In the genomic region with DNA sequence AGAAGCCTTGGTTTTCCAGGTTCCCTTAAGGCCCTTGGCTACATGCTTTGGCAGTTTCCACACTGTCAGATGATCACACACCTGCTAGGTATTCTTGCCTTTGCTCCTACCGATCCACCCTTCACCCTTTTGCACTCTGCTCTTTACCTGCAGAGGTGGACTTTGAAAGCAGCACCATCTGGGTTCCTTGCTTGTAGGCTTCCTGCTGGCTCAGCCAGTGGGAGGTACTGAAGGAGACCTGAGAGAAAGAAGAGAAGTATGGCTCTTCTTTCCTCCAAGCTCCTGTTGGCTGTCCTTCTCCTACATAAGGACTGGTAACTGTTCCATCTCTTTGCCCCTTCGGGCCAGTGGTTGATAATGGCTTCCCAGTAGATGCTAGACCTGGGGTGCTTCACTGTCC, we compare ENCODE assay signal across 18 cellular contexts. TPM values are rescaled to one million over a fixed set of nuclear protein-coding genes. Genes with fewer than 3 reads are reported as not detected.
A peak's percentile ranks its signal among the peaks of the same experiment; 100 is the strongest.
DNase-seq lines count a peak whose midpoint lies in the region; ATAC-seq and TF ChIP-seq lines count a peak whose summit lies in the region.
"Had no signal": no experiment of that assay in that cellular context is flagged by ENCODE, and none has a peak within 500 bp of the region (broad histone marks: within the 10 kb centered on the region; RNA-seq: fewer than 3 reads in every experiment).

No MANE protein-coding gene starts in this region.

- H3K4me3 Mint-ChIP-seq in activated T-cell treated with anti-CD3 and anti-CD28 coated beads, Interleukin-2, amount 50 U/mL, for 72 hours = no peak overlapping the region
- H3K4me3 Mint-ChIP-seq in T-helper 17 cell = no peak overlapping the region
- no peak overlapping the region for H3K4me3 Mint-ChIP-seq in stimulated activated effector memory CD8-positive, alpha-beta T cell treated with anti-CD3 and anti-CD28 coated beads, Interleukin-12 subunit alpha, Interleukin-12 subunit beta, amount 100 ng/mL, for 72 hours
- H3K4me3 Mint-ChIP-seq: effector memory CD8-positive, alpha-beta T cell; HFFc6 had no signal

- DNase-seq in activated T-cell treated with anti-CD3 and anti-CD28 coated beads, Interleukin-2, amount 50 U/mL, for 72 hours = no peak
- DNase-seq in activated T-cell treated with anti-CD3 and anti-CD28 coated beads, Interleukin-2, amount 50 U/mL, for 1 hour = no peak
- no peak for DNase-seq in T-helper 17 cell
- DNase-seq in stimulated activated effector memory CD8-positive, alpha-beta T cell treated with anti-CD3 and anti-CD28 coated beads, Interleukin-12 subunit alpha, Interleukin-12 subunit beta, amount 100 ng/mL, for 72 hours (ENCODE audit: low spot score in 2 of 2) = no peak
- DNase-seq in NCI-H510A (lab: John Stamatoyannopoulos, UW) = no peak
- DNase-seq in neuronal stem cell (ENCODE audit: low spot score) = no peak
- DNase-seq: activated naive CD4-positive, alpha-beta T cell; activated T-cell treated with anti-CD3 and anti-CD28 coated beads for 4 hours; anterior cingulate cortex; central memory CD4-positive, alpha-beta T cell; effector memory CD8-positive, alpha-beta T cell; HFFc6; NCI-H774; SHP77 treated with DMSO at 0.1 percent for 48 hours; stimulated activated CD4-positive, alpha-beta T cell treated with anti-CD3 and anti-CD28 coated beads, Interleukin-4, amount 100 ng/mL, for 4 hours had no signal

- TF ChIP-seq CTCF in liver (IDR thresholded peaks at IDR 0.05; ENCODE audit: low read depth, low read length, missing input control) = no peak

- H2AFZ ChIP-seq in neuronal stem cell (ENCODE audit: low read length) = no peak overlapping the region

- H3K9ac ChIP-seq in liver (ENCODE audit: low read depth in 1 of 2, low read length in 2 of 2) (no peak overlapping the region), neuronal stem cell (ENCODE audit: low read depth, low read length, poor library complexity) (no peak overlapping the region)
- H3K9ac ChIP-seq: BLaER1 treated with 17β-estradiol and CSF1 and Interleukin-3, amounts not matched to agents 10 nM and 100 nM had no signal

- ATAC-seq in activated T-cell treated with anti-CD3 and anti-CD28 coated beads, Interleukin-2, amount 50 U/mL, for 72 hours (replicated peaks in 1 of 2) = no peak
- ATAC-seq in T-helper 17 cell (no peak), GM18868 (IDR thresholded peaks at IDR 0.05; ENCODE audit: unreplicated experiment) (no peak)
- no peak for ATAC-seq in stimulated activated effector memory CD8-positive, alpha-beta T cell treated with anti-CD3 and anti-CD28 coated beads, Interleukin-12 subunit alpha, Interleukin-12 subunit beta, amount 100 ng/mL, for 72 hours
- ATAC-seq: effector memory CD8-positive, alpha-beta T cell had no signal

- 67% methylated on average over 2 of the region's 2 CpGs for WGBS in liver
- WGBS in neuronal stem cell (ENCODE audit: extremely low coverage in 2 of 2, insufficient read length in 2 of 2, insufficient replicate concordance in 1 of 2), 2 donors = no CpG with 5 or more reads among the region's 2 CpGs

- H2AK5ac ChIP-seq in neuronal stem cell (ENCODE audit: low read depth, low read length) = no peak overlapping the region

- no peaks in the 10 kb centered on the region for H3K36me3 ChIP-seq in liver (ENCODE audit: control insufficient read depth in 4 of 4, insufficient read depth in 3 of 4, low read depth in 1 of 4, low read length in 3 of 4)
- no peaks in the 10 kb centered on the region for H3K36me3 ChIP-seq in neuronal stem cell (replicated peaks in 1 of 2; ENCODE audit: control insufficient read depth in 2 of 2, insufficient read depth in 2 of 2, low read length in 2 of 2)
- H3K36me3 ChIP-seq: BLaER1 treated with 17β-estradiol and CSF1 and Interleukin-3, amounts not matched to agents 10 nM and 100 nM had no signal

- peaks cover 45% of the 10 kb centered on the region for H3K4me1 Mint-ChIP-seq in activated T-cell treated with anti-CD3 and anti-CD28 coated beads, Interleukin-2, amount 50 U/mL, for 72 hours (ENCODE audit: low read depth)
- H3K4me1 Mint-ChIP-seq in T-helper 17 cell = peaks cover 35% of the 10 kb centered on the region
- H3K4me1 Mint-ChIP-seq in stimulated activated effector memory CD8-positive, alpha-beta T cell treated with anti-CD3 and anti-CD28 coated beads, Interleukin-12 subunit alpha, Interleukin-12 subunit beta, amount 100 ng/mL, for 72 hours = peaks cover 28% of the 10 kb centered on the region

- H3K27me3 Mint-ChIP-seq in activated T-cell treated with anti-CD3 and anti-CD28 coated beads, Interleukin-2, amount 50 U/mL, for 72 hours (ENCODE audit: low read depth) = no peaks in the 10 kb centered on the region
- no peaks in the 10 kb centered on the region for H3K27me3 Mint-ChIP-seq in T-helper 17 cell
- H3K27me3 Mint-ChIP-seq: effector memory CD8-positive, alpha-beta T cell had no signal

- no peaks in the 10 kb centered on the region for H3K9me3 Mint-ChIP-seq in activated T-cell treated with anti-CD3 and anti-CD28 coated beads, Interleukin-2, amount 50 U/mL, for 72 hours
- H3K9me3 Mint-ChIP-seq in stimulated activated effector memory CD8-positive, alpha-beta T cell treated with anti-CD3 and anti-CD28 coated beads, Interleukin-12 subunit alpha, Interleukin-12 subunit beta, amount 100 ng/mL, for 72 hours = no peaks in the 10 kb centered on the region
- H3K9me3 Mint-ChIP-seq: effector memory CD8-positive, alpha-beta T cell; HFFc6 had no signal

- no peaks in the 10 kb centered on the region for H3K79me1 ChIP-seq in neuronal stem cell (ENCODE audit: low read depth, low read length)

- no peak overlapping the region for H3K14ac ChIP-seq in neuronal stem cell (ENCODE audit: low read length)

- no peak overlapping the region for H3K4me2 ChIP-seq in neuronal stem cell (ENCODE audit: insufficient read depth, low read length, poor library complexity, severe bottlenecking)
- H3K4me2 ChIP-seq: BLaER1 treated with 17β-estradiol and CSF1 and Interleukin-3, amounts not matched to agents 10 nM and 100 nM had no signal

- H3K4me1 ChIP-seq in liver (ENCODE audit: control insufficient read depth in 4 of 4, insufficient read depth in 4 of 4, low read length in 3 of 4) (peaks cover 0 to 6% (median 0%) of the 10 kb centered on the region in 4 donors), neuronal stem cell (ENCODE audit: control insufficient read depth in 2 of 2, insufficient read depth in 1 of 2, low read depth in 1 of 2, low read length in 2 of 2) (no peaks in the 10 kb centered on the region)

- no peak overlapping the region for H2BK120ac ChIP-seq in neuronal stem cell (ENCODE audit: low read depth, low read length)

- H3K23ac ChIP-seq in neuronal stem cell (ENCODE audit: low read depth, low read length, poor library complexity) = no peak overlapping the region

- H3K27ac ChIP-seq in liver (ENCODE audit: low read depth in 1 of 2, low read length in 2 of 2) (no peak overlapping the region), neuronal stem cell (replicated peaks; ENCODE audit: low read length) (no peak overlapping the region)
- H3K27ac ChIP-seq: BLaER1 treated with 17β-estradiol and CSF1 and Interleukin-3, amounts not matched to agents 10 nM and 100 nM had no signal

- H2BK15ac ChIP-seq in neuronal stem cell (ENCODE audit: low read length) = no peak overlapping the region

- no peak overlapping the region for H3K4ac ChIP-seq in neuronal stem cell (ENCODE audit: low read length)

- H4K8ac ChIP-seq in neuronal stem cell (ENCODE audit: low read depth, low read length) = no peak overlapping the region

- H2BK12ac ChIP-seq in neuronal stem cell (ENCODE audit: low read length) = no peak overlapping the region

- H3K36me3 Mint-ChIP-seq in activated T-cell treated with anti-CD3 and anti-CD28 coated beads, Interleukin-2, amount 50 U/mL, for 72 hours (ENCODE audit: insufficient read depth in 2 of 2) = no peaks in the 10 kb centered on the region
- peaks cover 3% of the 10 kb centered on the region for H3K36me3 Mint-ChIP-seq in T-helper 17 cell (ENCODE audit: low read depth)
- peaks cover 6% of the 10 kb centered on the region for H3K36me3 Mint-ChIP-seq in stimulated activated effector memory CD8-positive, alpha-beta T cell treated with anti-CD3 and anti-CD28 coated beads, Interleukin-12 subunit alpha, Interleukin-12 subunit beta, amount 100 ng/mL, for 72 hours

- no peak for TF ChIP-seq RAD21 in liver (IDR thresholded peaks at IDR 0.05)

- H3K27me3 ChIP-seq in liver (ENCODE audit: control insufficient read depth in 4 of 4, insufficient read depth in 4 of 4, low read length in 3 of 4) (no peaks in the 10 kb centered on the region), neuronal stem cell (ENCODE audit: control insufficient read depth in 3 of 3, insufficient read depth in 3 of 3, low read depth in 1 of 3, low read length in 3 of 3) (no peaks in the 10 kb centered on the region)
- H3K27me3 ChIP-seq: BLaER1 treated with 17β-estradiol and CSF1 and Interleukin-3, amounts not matched to agents 10 nM and 100 nM had no signal

- H3K9me3 ChIP-seq in T-helper 17 cell (ENCODE audit: control insufficient read depth, low read length, poor library complexity, severe bottlenecking) = no peaks in the 10 kb centered on the region
- no peaks in the 10 kb centered on the region for H3K9me3 ChIP-seq in liver (ENCODE audit: control insufficient read depth in 4 of 4, low read length in 3 of 4)
- H3K9me3 ChIP-seq in neuronal stem cell (replicated peaks in 1 of 2; ENCODE audit: control insufficient read depth in 2 of 2, insufficient read depth in 1 of 2, low read depth in 1 of 2, low read length in 2 of 2) = no peaks in the 10 kb centered on the region
- H3K9me3 ChIP-seq: BLaER1 treated with 17β-estradiol and CSF1 and Interleukin-3, amounts not matched to agents 10 nM and 100 nM had no signal

- H2BK5ac ChIP-seq in neuronal stem cell (ENCODE audit: low read length) = no peak overlapping the region

- H3K18ac ChIP-seq in neuronal stem cell (ENCODE audit: low read length) = no peak overlapping the region

- H3K4me3 ChIP-seq in liver (ENCODE audit: low read depth in 1 of 3, low read length in 3 of 3) (no peak overlapping the region), neuronal stem cell (ENCODE audit: low read length in 2 of 2) (no peak overlapping the region)
- H3K4me3 ChIP-seq: BLaER1 treated with 17β-estradiol and CSF1 and Interleukin-3, amounts not matched to agents 10 nM and 100 nM had no signal

- H4K91ac ChIP-seq in neuronal stem cell (ENCODE audit: low read depth, low read length, poor library complexity) = no peak overlapping the region

- H3K27ac Mint-ChIP-seq in activated T-cell treated with anti-CD3 and anti-CD28 coated beads, Interleukin-2, amount 50 U/mL, for 72 hours = peak overlapping the region; percentile 11
- peak overlapping the region; percentile 79 for H3K27ac Mint-ChIP-seq in T-helper 17 cell
- no peak overlapping the region for H3K27ac Mint-ChIP-seq in stimulated activated effector memory CD8-positive, alpha-beta T cell treated with anti-CD3 and anti-CD28 coated beads, Interleukin-12 subunit alpha, Interleukin-12 subunit beta, amount 100 ng/mL, for 72 hours
- H3K27ac Mint-ChIP-seq: effector memory CD8-positive, alpha-beta T cell; HFFc6 had no signal

RNA-seq across cellular contexts. Expression of a gene that starts 7.2 kb away (rescaled TPM):
- total RNA-seq in activated T-cell treated with anti-CD3 and anti-CD28 coated beads, Interleukin-2, amount 50 U/mL, for 72 hours = 10 to 100 TPM; 33.5 to 39.5 TPM
- total RNA-seq in T-helper 17 cell (10 to 100 TPM; 33.8 to 36.5 TPM), liver (10 to 100 TPM in 1 of 2 donors, 1 to 10 TPM in 1; 8.5 to 10.6 TPM)
- polyA plus RNA-seq in liver = 1 to 10 TPM; 4.4 to 6.6 TPM
- 9.5 TPM for polyA plus RNA-seq in neuronal stem cell (2013, experiment 1 of 2)
- polyA plus RNA-seq in neuronal stem cell (2013, experiment 2 of 2) = 9.8 TPM

RNA-seq across cellular contexts. Expression of a gene that starts 25.2 kb away (rescaled TPM):
- total RNA-seq in activated T-cell treated with anti-CD3 and anti-CD28 coated beads, Interleukin-2, amount 50 U/mL, for 72 hours = 100 to 1,000 TPM; 120 to 134 TPM
- total RNA-seq in T-helper 17 cell (10 to 100 TPM; 53.1 to 67.7 TPM), liver (10 to 100 TPM; 72.9 to 90.2 TPM)
- 10 to 100 TPM; 56.7 to 69.8 TPM for polyA plus RNA-seq in liver
- polyA plus RNA-seq in neuronal stem cell (2013, experiment 1 of 2) = 292 TPM
- 291 TPM for polyA plus RNA-seq in neuronal stem cell (2013, experiment 2 of 2)
